ENCODE assay signal across 16 cellular contexts in the genomic region with DNA sequence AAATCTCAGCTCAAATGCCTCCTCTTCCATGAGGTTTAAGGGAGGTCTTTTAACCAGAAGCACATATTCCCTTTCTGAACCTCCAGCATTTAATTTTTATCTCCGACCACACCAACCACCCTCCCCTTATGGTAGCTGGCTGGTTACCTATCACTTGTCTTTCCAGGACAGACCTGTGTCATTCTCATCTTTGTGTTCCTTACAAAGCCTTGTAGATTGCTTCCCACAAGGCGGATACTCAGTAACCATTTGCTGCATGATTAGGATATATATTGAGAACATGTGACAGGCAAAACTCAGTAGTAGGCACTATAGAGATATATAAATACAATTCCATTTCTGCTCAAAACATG.
DNase-seq lines count a peak whose midpoint lies in the region; ATAC-seq, FAIRE-seq and TF ChIP-seq lines count a peak whose summit lies in the region.
"Had no signal": no experiment of that assay in that cellular context is flagged by ENCODE, and none has a peak within 500 bp of the region (broad histone marks: within the 10 kb centered on the region; RNA-seq: fewer than 3 reads in every experiment).

No MANE protein-coding gene starts in this region.

- POLR2A ChIA-PET in A673 (lab: Charles Lee; ENCODE audit: low non-redundant PET) (interaction anchor here (0.6 kb wide), 2 partner anchors 120 to 1092 kb away, joined by 3 read pairs; a partner anchor contains a TSS), IMR-90 (lab: Charles Lee; ENCODE audit: unreplicated experiment) (interaction anchor here (0.6 kb wide), 1 partner anchor 17 kb away, joined by 6 read pairs; no protein-coding TSS in a partner anchor), K562 (lab: Yijun Ruan, JAX) (interaction anchor here (0.6 to 1.5 kb wide), 6 partner anchors 10 to 166 kb away, joined by 3 to 6 read pairs (median 4); no protein-coding TSS in a partner anchor)

- H3K4me2 ChIP-seq in IMR-90 (ENCODE audit: low read depth, low read length) = no peak overlapping the region
- H3K4me2 ChIP-seq in K562 (ENCODE audit: insufficient read depth, low read length) = no peak overlapping the region
- H3K4me2 ChIP-seq in mesendoderm (ENCODE audit: low read length) = no peak overlapping the region

- H3K27me3 ChIP-seq in A673 (replicated peaks; ENCODE audit: insufficient read depth, low read depth, low read length, poor library complexity) (no peaks in the 10 kb centered on the region), IMR-90 (ENCODE audit: control insufficient read depth, insufficient read depth, low read length) (no peaks in the 10 kb centered on the region), K562 (ENCODE audit: control insufficient read depth in 2 of 2, insufficient read depth in 2 of 2, low read length in 2 of 2) (no peaks in the 10 kb centered on the region), mesendoderm (ENCODE audit: insufficient read depth, low read length, poor library complexity) (no peaks in the 10 kb centered on the region)

- no TSS peak for BruUV-seq in A673 (replicated peaks; lab: Mats Ljungman, UMichigan)
- no TSS peak for BruUV-seq in IMR-90 (replicated peaks; lab: Mats Ljungman, UMichigan)
- no TSS peak for BruUV-seq in K562 (replicated peaks; lab: Mats Ljungman, UMichigan)

- H4K8ac ChIP-seq in IMR-90 (ENCODE audit: low read depth in 2 of 2, low read length in 2 of 2) = peak overlapping the region; percentile 86 to 98
- H4K8ac ChIP-seq in mesendoderm (ENCODE audit: low read depth, low read length) = no peak overlapping the region

- no peak for DNase-seq in A673 (ENCODE audit: low spot score)
- DNase-seq in IMR-90 = no peak
- DNase-seq in K562 (ENCODE audit: extremely low read depth in 1 of 4, low spot score in 3 of 4) = peak in 1 of 4 experiments; percentile 41
- no peak for DNase-seq in mesendoderm
- DNase-seq in coronary artery (ENCODE audit: low spot score) = no peak
- no peak for DNase-seq in stimulated activated CD4-positive, alpha-beta T cell treated with anti-CD3 and anti-CD28 coated beads, Interleukin-4, amount 100 ng/mL, for 1 hour
- DNase-seq in NCI-H2171 (lab: John Stamatoyannopoulos, UW) = no peak
- no peak for DNase-seq in epidermal melanocyte (ENCODE audit: insufficient read length, low spot score)
- DNase-seq: CD4-positive, alpha-beta T cell; NCI-H1417 treated with DMSO at 0.1 percent for 48 hours; NCI-H1930; NK-92 treated with Interleukin-12 subunit alpha and Interleukin-12 subunit beta, amount 100 ng/mL, for 24 hours had no signal

- H3K79me1 ChIP-seq in IMR-90 (ENCODE audit: low read depth in 1 of 2, low read length in 2 of 2) (peaks cover 0 to 8% of the 10 kb centered on the region in 2 experiments; a peak in 2 of 4 replicates), mesendoderm (ENCODE audit: low read length) (no peaks in the 10 kb centered on the region)

- peak overlapping the region; percentile 98 for H3K56ac ChIP-seq in IMR-90 (ENCODE audit: extremely low read depth, insufficient read depth, low read length)
- no peak overlapping the region for H3K56ac ChIP-seq in mesendoderm (ENCODE audit: low read length)

- peak overlapping the region; percentile 100 for H4K91ac ChIP-seq in IMR-90 (ENCODE audit: insufficient read depth, low read depth, low read length)

- peak overlapping the region; percentile 100 for H2AK5ac ChIP-seq in IMR-90 (ENCODE audit: low read depth, low read length)
- no peak overlapping the region for H2AK5ac ChIP-seq in mesendoderm (ENCODE audit: low read length)

- H2AFZ ChIP-seq in IMR-90 (replicated peaks; ENCODE audit: low read length, poor library complexity) (no peak overlapping the region), K562 (ENCODE audit: low read depth, low read length) (peak overlapping the region; percentile 3; the same call in 1 of the 2 replicates)

- H2BK15ac ChIP-seq in IMR-90 (ENCODE audit: low read depth, low read length) (peak overlapping the region; percentile 99), mesendoderm (replicated peaks; ENCODE audit: low read depth) (no peak overlapping the region)

- no peaks in the 10 kb centered on the region for H3K9me3 ChIP-seq in A673 (ENCODE audit: low read depth, low read length, poor library complexity, severe bottlenecking)
- no peaks in the 10 kb centered on the region for H3K9me3 ChIP-seq in IMR-90 (ENCODE audit: control insufficient read depth, insufficient read depth, low read length)
- H3K9me3 ChIP-seq in K562 (replicated peaks; ENCODE audit: control insufficient read depth, insufficient read depth, low read depth, low read length) = no peaks in the 10 kb centered on the region
- H3K9me3 ChIP-seq: HAP-1 had no signal

- in situ Hi-C loops in IMR-90 (cut with MboI; ENCODE audit: low sequenced_read_pairs) = no loop called here
- in situ Hi-C loops in K562 (cut with MboI) = no loop called here

- dilution Hi-C loops in IMR-90 (cut with HindIII; ENCODE audit: low sequenced_read_pairs, unreplicated experiment) = no loop called here

- no peak for TF ChIP-seq RAD21 in IMR-90 (IDR thresholded peaks at IDR 0.05; ENCODE audit: low read length)
- no peak for TF ChIP-seq RAD21 in K562 (CRISPR knock-in tag; conservative IDR thresholded peaks at IDR 0.05 in 1 of 2, IDR thresholded peaks at IDR 0.05 in 1 of 2)

- peaks cover 27% of the 10 kb centered on the region for H3K9me1 ChIP-seq in IMR-90 (ENCODE audit: insufficient read depth, low read length)
- no peaks in the 10 kb centered on the region for H3K9me1 ChIP-seq in K562 (ENCODE audit: control insufficient read depth, insufficient read depth, low read length)

- no peak overlapping the region for H3K9ac ChIP-seq in IMR-90 (ENCODE audit: low read depth, low read length)
- H3K9ac ChIP-seq in K562 (ENCODE audit: insufficient read depth in 1 of 2, low read depth in 2 of 2, low read length in 2 of 2) = no peak overlapping the region
- no peak overlapping the region for H3K9ac ChIP-seq in mesendoderm (ENCODE audit: low read length)

- H3K36me3 ChIP-seq in A673 (ENCODE audit: insufficient read depth, low read length, poor library complexity, severe bottlenecking) = no peaks in the 10 kb centered on the region
- no peaks in the 10 kb centered on the region for H3K36me3 ChIP-seq in IMR-90 (ENCODE audit: control insufficient read depth, insufficient read depth, low read length)
- H3K36me3 ChIP-seq in K562 (ENCODE audit: control insufficient read depth, insufficient read depth, low read length) = no peaks in the 10 kb centered on the region
- H3K36me3 ChIP-seq in mesendoderm (ENCODE audit: control insufficient read depth, insufficient read depth, low read length) = no peaks in the 10 kb centered on the region
- H3K36me3 ChIP-seq: HAP-1 had no signal

- H2BK5ac ChIP-seq in IMR-90 (ENCODE audit: low read depth, low read length, poor library complexity, severe bottlenecking) = peak overlapping the region; percentile 99
- no peak overlapping the region for H2BK5ac ChIP-seq in mesendoderm (ENCODE audit: low read length)

- peak overlapping the region; percentile 100 for H3K4ac ChIP-seq in IMR-90 (ENCODE audit: low read depth, low read length)
- H3K4ac ChIP-seq in mesendoderm (ENCODE audit: low read depth, low read length) = peak overlapping the region; percentile 55

- H3K4me1 ChIP-seq in A673 (ENCODE audit: insufficient read depth, low read length, poor library complexity, severe bottlenecking) (peaks cover 37% of the 10 kb centered on the region), IMR-90 (ENCODE audit: control insufficient read depth, insufficient read depth, low read length) (peaks cover 32% of the 10 kb centered on the region), K562 (replicated peaks in 1 of 2; ENCODE audit: control insufficient read depth in 2 of 2, insufficient read depth in 2 of 2, low read length in 2 of 2) (peaks cover 0 to 36% of the 10 kb centered on the region in 2 experiments; a peak in 4 of 5 replicates), mesendoderm (ENCODE audit: control insufficient read depth, low read depth, low read length) (no peaks in the 10 kb centered on the region)

- no peak for TF ChIP-seq EP300 in K562 (IDR thresholded peaks at IDR 0.05; ENCODE audit: low read length)

- H4K20me1 ChIP-seq in IMR-90 (ENCODE audit: insufficient read depth, low read length) = no peaks in the 10 kb centered on the region
- no peaks in the 10 kb centered on the region for H4K20me1 ChIP-seq in K562 (replicated peaks; ENCODE audit: control insufficient read depth, insufficient read depth, low read length)

- TF ChIP-seq CTCF in A673 (conservative IDR thresholded peaks at IDR 0.05; ENCODE audit: low read depth, low read length) (no peak), IMR-90 (conservative IDR thresholded peaks at IDR 0.05; ENCODE audit: low read depth, low read length) (no peak), K562 (IDR thresholded peaks at IDR 0.05 in 2 of 3, conservative IDR thresholded peaks at IDR 0.05 in 1 of 3; ENCODE audit: insufficient read depth in 2 of 3, low read depth in 1 of 3, low read length in 3 of 3) (no peak), coronary artery (IDR thresholded peaks at IDR 0.05) (no peak)

- TF ChIP-seq POLR2A in IMR-90 (IDR thresholded peaks at IDR 0.05; ENCODE audit: low read depth, low read length) (no peak), K562 (conservative IDR thresholded peaks at IDR 0.05) (no peak)

- H4K5ac ChIP-seq in IMR-90 (ENCODE audit: low read depth, low read length) (peak overlapping the region; percentile 100), mesendoderm (ENCODE audit: low read length) (no peak overlapping the region)

- peak overlapping the region; percentile 100 for H2BK20ac ChIP-seq in IMR-90 (ENCODE audit: low read depth, low read length)

- H3K23ac ChIP-seq in IMR-90 (ENCODE audit: low read depth, low read length) (peak overlapping the region; percentile 40), mesendoderm (ENCODE audit: low read length) (no peak overlapping the region)

- peak overlapping the region; percentile 45 for H2AK9ac ChIP-seq in IMR-90 (replicated peaks; ENCODE audit: low read depth, low read length, poor library complexity)

- H3K14ac ChIP-seq in IMR-90 (replicated peaks; ENCODE audit: low read depth, low read length) = peak overlapping the region; percentile 99

- no peak for ATAC-seq in IMR-90 (ENCODE audit: low read depth)
- peak; percentile 54 for ATAC-seq in K562

- H3K18ac ChIP-seq in IMR-90 (ENCODE audit: low read depth, low read length) (peak overlapping the region; percentile 99), mesendoderm (ENCODE audit: low read length) (no peak overlapping the region)

- intact Hi-C loops in A673 (cut with micrococcal nuclease; ENCODE audit: unreplicated experiment) = no loop called here
- intact Hi-C loops in IMR-90 (cut with micrococcal nuclease) = loop anchor here (2.0 to 10.0 kb wide), 4 partner anchors 24 to 1024 kb away; a partner anchor contains a TSS
- intact Hi-C loops in K562 (cut with micrococcal nuclease) = no loop called here

- no peaks in the 10 kb centered on the region for H3K79me2 ChIP-seq in K562 (ENCODE audit: control insufficient read depth, insufficient read depth, low read length)
- H3K79me2 ChIP-seq in mesendoderm (ENCODE audit: control insufficient read depth, insufficient read depth, low read length) = no peaks in the 10 kb centered on the region

- no CpG with 5 or more reads among the region's 2 CpGs for WGBS in IMR-90 (ENCODE audit: extremely low coverage in 2 of 2, insufficient read length in 1 of 2), 2 experiments
- WGBS in K562 (ENCODE audit: insufficient coverage, low coverage, missing lambda C conversion rate) = 47% methylated on average over 2 of the region's 2 CpGs
- WGBS in mesendoderm (ENCODE audit: extremely low coverage, insufficient coverage, low lambda C conversion rate) = no CpG with 5 or more reads among the region's 2 CpGs

- CTCF ChIA-PET in A673 (lab: Charles Lee) = no interaction called here
- CTCF ChIA-PET in IMR-90 (lab: Yijun Ruan, JAX) = interaction anchor here (0.7 to 1.3 kb wide), 2 partner anchors 59 to 61 kb away, joined by 3 to 7 read pairs; no protein-coding TSS in a partner anchor
- CTCF ChIA-PET in K562 (lab: Yijun Ruan, JAX; ENCODE audit: low intra/inter-chr PET ratio) = no interaction called here

- no peak overlapping the region for H3K4me3 ChIP-seq in A673 (ENCODE audit: low read depth, low read length, poor library complexity, severe bottlenecking)
- H3K4me3 ChIP-seq in IMR-90 (ENCODE audit: insufficient read depth, low read depth, low read length) = no peak overlapping the region
- H3K4me3 ChIP-seq in K562 = no peak overlapping the region
- H3K4me3 ChIP-seq in mesendoderm (ENCODE audit: low read length) = no peak overlapping the region
- no peak overlapping the region for H3K4me3 ChIP-seq in coronary artery
- H3K4me3 ChIP-seq: HAP-1 had no signal

- peak overlapping the region; percentile 79 for H3K27ac ChIP-seq in A673 (ENCODE audit: low read depth, low read length, poor library complexity, severe bottlenecking)
- H3K27ac ChIP-seq in IMR-90 (ENCODE audit: insufficient read depth, low read length) = peak overlapping the region; percentile 97
- H3K27ac ChIP-seq in K562 (ENCODE audit: extremely low read depth, low read depth, low read length) = no peak overlapping the region
- H3K27ac ChIP-seq in mesendoderm (ENCODE audit: low read depth, low read length) = no peak overlapping the region
- peak overlapping the region in 1 of 2 donors; percentile 80 for H3K27ac ChIP-seq in coronary artery

- peak overlapping the region; percentile 100 for H2BK120ac ChIP-seq in IMR-90 (ENCODE audit: low read depth, low read length)
- H2BK120ac ChIP-seq in mesendoderm (ENCODE audit: low read depth, low read length) = no peak overlapping the region

- FAIRE-seq in K562 (lab: Jason Lieb, UNC) = peak; percentile 19
- FAIRE-seq: A204.1, GM19239, HTR-8/SVneo had no signal

Comparison
In these comparisons a context has a peak if more than half of its experiments do, and no peak if none do; other contexts are left out.
1. H3K27ac ChIP-seq: peak in A673 (single experiment) and IMR-90 (single experiment); none in K562 (single experiment) and mesendoderm (single experiment).